Comparison of ENCODE assay signal across 15 cellular contexts in the genomic region with DNA sequence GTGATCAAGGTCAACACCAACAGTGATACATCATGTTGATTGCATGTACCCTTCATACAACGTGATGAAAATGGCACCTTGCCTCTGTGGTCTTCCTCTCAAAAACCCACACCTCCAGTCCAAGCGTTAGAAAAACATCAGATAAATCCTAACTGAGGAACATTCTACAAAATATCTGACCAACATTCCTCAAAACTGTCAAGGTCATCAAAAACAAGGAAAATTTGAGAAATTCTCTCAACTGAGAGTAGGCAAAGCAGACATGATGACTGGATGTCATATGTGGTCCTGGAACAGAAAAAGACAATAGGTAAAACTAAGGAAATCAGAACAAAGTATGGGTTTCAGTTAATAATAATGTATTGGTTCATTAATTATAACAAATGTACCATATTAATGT.
DNase-seq lines count a peak whose midpoint lies in the region; ATAC-seq, FAIRE-seq and TF ChIP-seq lines count a peak whose summit lies in the region.
"Had no signal": no experiment of that assay in that cellular context is flagged by ENCODE, and none has a peak within 500 bp of the region (broad histone marks: within the 10 kb centered on the region; RNA-seq: fewer than 3 reads in every experiment).

No MANE protein-coding gene starts in this region.

- H3F3A ChIP-seq in MM.1S (ENCODE audit: insufficient read depth, low read length): peaks cover 29% of the 10 kb centered on the region

- no peaks in the 10 kb centered on the region for H3K36me3 ChIP-seq in MM.1S (replicated peaks; ENCODE audit: insufficient read depth, low read length)

- TF ChIP-seq POLR2A in GM12892 (IDR thresholded peaks at IDR 0.05; ENCODE audit: low read depth, low read length): no peak

- no peak overlapping the region for H2AFZ ChIP-seq in MM.1S (ENCODE audit: low read length)

- no peaks in the 10 kb centered on the region for H4K20me1 ChIP-seq in MM.1S (ENCODE audit: insufficient read depth, low read length)

- H3K27me3 Mint-ChIP-seq in T-helper 17 cell: peaks cover 5% of the 10 kb centered on the region
- H3K27me3 Mint-ChIP-seq: CD4-positive, alpha-beta T cell had no signal

- no peak for TF ChIP-seq CTCF in MM.1S (IDR thresholded peaks at IDR 0.05; ENCODE audit: low read length)

- peak; percentile 33 for FAIRE-seq in GM12892 (lab: Jason Lieb, UNC)
- FAIRE-seq: A204.1, D721Med, H1 had no signal

- no peak overlapping the region for H3K9ac ChIP-seq in MM.1S (ENCODE audit: low read length)

- peak overlapping the region; percentile 79 for H3K27ac Mint-ChIP-seq in T-helper 17 cell
- H3K27ac Mint-ChIP-seq: CD4-positive, alpha-beta T cell; H9 had no signal

- H3K27me3 ChIP-seq in MM.1S (replicated peaks; ENCODE audit: insufficient read depth, low read length): no peaks in the 10 kb centered on the region

- H3K9me2 ChIP-seq in MM.1S (replicated peaks; ENCODE audit: insufficient read depth, low read length): no peaks in the 10 kb centered on the region

- no peaks in the 10 kb centered on the region for H3K36me3 Mint-ChIP-seq in T-helper 17 cell (ENCODE audit: low read depth)

- DNase-seq in GM12892 (ENCODE audit: insufficient read length) (no peak), MM.1S (no peak), T-helper 17 cell (no peak), NCI-H2081 (lab: John Stamatoyannopoulos, UW) (no peak), NCI-H1436 (lab: John Stamatoyannopoulos, UW) (no peak), NCI-H146 (lab: John Stamatoyannopoulos, UW) (no peak)
- DNase-seq: AML-193; Caco-2; CD4-positive, alpha-beta T cell; GDM1; H9 had no signal

- no peak overlapping the region for H3K4me3 Mint-ChIP-seq in T-helper 17 cell
- H3K4me3 Mint-ChIP-seq: CD4-positive, alpha-beta T cell; H9 had no signal

- H3K9me3 ChIP-seq in MM.1S (replicated peaks; ENCODE audit: insufficient read depth, low read length) (no peaks in the 10 kb centered on the region), T-helper 17 cell (ENCODE audit: control insufficient read depth, low read length, poor library complexity, severe bottlenecking) (no peaks in the 10 kb centered on the region)
- H3K9me3 ChIP-seq: Caco-2 had no signal

- no peak overlapping the region for H3K27ac ChIP-seq in MM.1S (ENCODE audit: low read length)
- H3K27ac ChIP-seq: C4-2B had no signal

- peaks cover 54% of the 10 kb centered on the region for H3K4me1 ChIP-seq in MM.1S (ENCODE audit: low read length)
- H3K4me1 ChIP-seq: Caco-2 had no signal

- peak overlapping the region; percentile 64; the same call in 1 of the 2 replicates for H3K4me2 ChIP-seq in MM.1S (ENCODE audit: low read depth, low read length)

- H3K79me2 ChIP-seq in MM.1S (ENCODE audit: low read length): no peaks in the 10 kb centered on the region

- H3K4me1 Mint-ChIP-seq in T-helper 17 cell: peaks cover 35% of the 10 kb centered on the region

- no peak overlapping the region for H3K4me3 ChIP-seq in MM.1S (ENCODE audit: low read length)

- ATAC-seq in T-helper 17 cell: no peak
